Comparison of ENCODE assay signal across 21 cellular contexts in the genomic region with DNA sequence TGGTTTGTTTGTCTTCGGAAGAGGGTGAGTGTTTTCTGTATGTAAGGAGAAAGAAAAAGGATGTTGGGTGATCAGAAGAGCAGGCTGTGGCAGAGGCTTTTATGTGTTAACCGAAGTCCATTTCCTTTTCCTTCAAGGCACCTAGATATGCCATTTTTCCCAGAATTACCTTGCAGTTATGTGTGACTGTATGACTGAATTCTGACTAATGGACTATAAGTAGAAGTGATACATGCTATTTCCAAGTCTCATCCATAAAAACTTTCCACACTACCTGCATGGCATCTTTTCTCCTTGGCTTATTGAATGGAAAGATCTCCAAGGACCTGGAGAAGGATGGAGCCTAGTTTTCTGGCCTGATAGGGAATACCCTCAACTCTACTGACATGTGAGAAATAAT. TPM values are rescaled to one million over a fixed set of nuclear protein-coding genes. Genes with fewer than 3 reads are reported as not detected.
DNase-seq lines count a peak whose midpoint lies in the region; ATAC-seq, FAIRE-seq and TF ChIP-seq lines count a peak whose summit lies in the region.
"Had no signal": no experiment of that assay in that cellular context is flagged by ENCODE, and none has a peak within 500 bp of the region (broad histone marks: within the 10 kb centered on the region; RNA-seq: fewer than 3 reads in every experiment).

No MANE protein-coding gene starts in this region.

- POLR2A ChIA-PET in PC-3 (lab: Charles Lee; ENCODE audit: unreplicated experiment), result no interaction called here

- H3K79me2 ChIP-seq in GM23248 (ENCODE audit: insufficient read depth) (no peaks in the 10 kb centered on the region), PC-3 (ENCODE audit: low read length) (no peaks in the 10 kb centered on the region)

- 94 to 98% methylated on average over 2 of the region's 2 CpGs for WGBS in GM23248 (ENCODE audit: low coverage in 1 of 2, low lambda C conversion rate in 2 of 2, missing lambda C conversion rate in 2 of 2), 2 experiments
- WGBS in stomach, 5 donors, result 86 to 97% (median 94%) methylated on average over 2 of the region's 2 CpGs

- no peak for TF ChIP-seq POLR2A in GM12892 (IDR thresholded peaks at IDR 0.05; ENCODE audit: low read depth, low read length)
- no peak for TF ChIP-seq POLR2A in stomach (IDR thresholded peaks at IDR 0.05)

- H3K4me3 ChIP-seq in GM23248 (no peak overlapping the region), PC-3 (ENCODE audit: low read length) (no peak overlapping the region), stomach (no peak overlapping the region)
- H3K4me3 ChIP-seq: BLaER1 treated with 17β-estradiol and CSF1 and Interleukin-3, amounts not matched to agents 10 nM and 100 nM had no signal

- no peak for FAIRE-seq in GM12892 (lab: Jason Lieb, UNC)
- FAIRE-seq: G401.6, GM12891, GM18507, HepG2 had no signal

- H3K27me3 ChIP-seq in GM23248 (replicated peaks; ENCODE audit: insufficient read depth) (no peaks in the 10 kb centered on the region), PC-3 (ENCODE audit: low read length) (no peaks in the 10 kb centered on the region), foreskin keratinocyte (peaks cover 2% of the 10 kb centered on the region), stomach (no peaks in the 10 kb centered on the region)
- H3K27me3 ChIP-seq: BLaER1 treated with 17β-estradiol and CSF1 and Interleukin-3, amounts not matched to agents 10 nM and 100 nM had no signal

- no peaks in the 10 kb centered on the region for H3K9me3 Mint-ChIP-seq in chondrocyte (ENCODE audit: low read depth)
- H3K9me3 Mint-ChIP-seq: CD8-positive, alpha-beta T cell; IgD-negative memory B cell had no signal

- H3K9me2 ChIP-seq in GM23248 (ENCODE audit: insufficient read depth), result no peaks in the 10 kb centered on the region
- H3K9me2 ChIP-seq in PC-3 (replicated peaks; ENCODE audit: low read length), result no peaks in the 10 kb centered on the region

- TF ChIP-seq EP300 in stomach (IDR thresholded peaks at IDR 0.05), result no peak

- CTCF ChIA-PET in PC-3 (lab: Charles Lee), result no interaction called here

- peaks cover 10% of the 10 kb centered on the region for H3K27me3 Mint-ChIP-seq in chondrocyte (ENCODE audit: low read depth)

- H3F3A ChIP-seq in GM23248 (ENCODE audit: insufficient read depth) (no peaks in the 10 kb centered on the region), PC-3 (ENCODE audit: low read length, unreplicated experiment) (no peaks in the 10 kb centered on the region)

- H3K9me3 ChIP-seq in GM23248 (ENCODE audit: low read depth) (no peaks in the 10 kb centered on the region), PC-3 (ENCODE audit: low read length) (no peaks in the 10 kb centered on the region), stomach (no peaks in the 10 kb centered on the region)
- H3K9me3 ChIP-seq: BLaER1 treated with 17β-estradiol and CSF1 and Interleukin-3, amounts not matched to agents 10 nM and 100 nM had no signal

- no peak overlapping the region for H3K4me2 ChIP-seq in GM23248 (ENCODE audit: unreplicated experiment)
- no peak overlapping the region for H3K4me2 ChIP-seq in PC-3 (ENCODE audit: low read length)
- H3K4me2 ChIP-seq: BLaER1 treated with 17β-estradiol and CSF1 and Interleukin-3, amounts not matched to agents 10 nM and 100 nM had no signal

- intact Hi-C loops in PC-3 (cut with micrococcal nuclease), result no loop called here
- intact Hi-C loops in stomach (cut with DNase I; ENCODE audit: low total_unique reads), result no loop called here

- no peaks in the 10 kb centered on the region for H3K4me1 ChIP-seq in GM23248 (ENCODE audit: insufficient read depth)
- H3K4me1 ChIP-seq in PC-3 (ENCODE audit: insufficient read depth, low read length), result no peaks in the 10 kb centered on the region
- H3K4me1 ChIP-seq in foreskin keratinocyte, result no peaks in the 10 kb centered on the region
- H3K4me1 ChIP-seq in stomach, result no peaks in the 10 kb centered on the region

- no peaks in the 10 kb centered on the region for H3K4me1 Mint-ChIP-seq in chondrocyte (ENCODE audit: low read depth)
- H3K4me1 Mint-ChIP-seq: B cell, IgD-negative memory B cell had no signal

- no TSS peak for BruUV-seq in PC-3 (replicated peaks; lab: Mats Ljungman, UMichigan)

- H3K9ac ChIP-seq in GM23248, result no peak overlapping the region
- H3K9ac ChIP-seq in PC-3 (ENCODE audit: low read length), result no peak overlapping the region
- H3K9ac ChIP-seq: BLaER1 treated with 17β-estradiol and CSF1 and Interleukin-3, amounts not matched to agents 10 nM and 100 nM had no signal

- H3K36me3 ChIP-seq in GM23248 (ENCODE audit: low read depth) (no peaks in the 10 kb centered on the region), PC-3 (ENCODE audit: low read depth, low read length) (no peaks in the 10 kb centered on the region), stomach (no peaks in the 10 kb centered on the region)
- H3K36me3 ChIP-seq: BLaER1 treated with 17β-estradiol and CSF1 and Interleukin-3, amounts not matched to agents 10 nM and 100 nM had no signal

- H4K20me1 ChIP-seq in GM23248 (ENCODE audit: insufficient read depth) (no peaks in the 10 kb centered on the region), PC-3 (ENCODE audit: low read length) (no peaks in the 10 kb centered on the region)
- H4K20me1 ChIP-seq: BLaER1 treated with 17β-estradiol and CSF1 and Interleukin-3, amounts not matched to agents 10 nM and 100 nM had no signal

- no peak overlapping the region for H3K4me3 Mint-ChIP-seq in chondrocyte (ENCODE audit: unreplicated experiment)
- H3K4me3 Mint-ChIP-seq: B cell; CD8-positive, alpha-beta T cell; IgD-negative memory B cell had no signal

- no peaks in the 10 kb centered on the region for H3K36me3 Mint-ChIP-seq in chondrocyte (ENCODE audit: low read depth)
- H3K36me3 Mint-ChIP-seq: CD8-positive, alpha-beta T cell; IgD-negative memory B cell had no signal

- no peak overlapping the region for H3K27ac Mint-ChIP-seq in chondrocyte (ENCODE audit: unreplicated experiment)
- H3K27ac Mint-ChIP-seq: B cell; CD8-positive, alpha-beta T cell; IgD-negative memory B cell had no signal

- TF ChIP-seq CTCF in PC-3 (conservative IDR thresholded peaks at IDR 0.05; ENCODE audit: low read depth, low read length), result no peak
- no peak for TF ChIP-seq CTCF in foreskin keratinocyte (conservative IDR thresholded peaks at IDR 0.05)
- TF ChIP-seq CTCF in stomach (IDR thresholded peaks at IDR 0.05), result no peak
- no peak for TF ChIP-seq CTCF in chondrocyte (IDR thresholded peaks at IDR 0.05)

- DNase-seq in GM23248 (peak; percentile 20), PC-3 (peak; percentile 23), foreskin keratinocyte (peak; percentile 13 to 44), GM12892 (ENCODE audit: insufficient read length) (no peak), stomach (no peak), chondrocyte (ENCODE audit: low spot score) (no peak)
- DNase-seq: CD8-positive, alpha-beta T cell; DMS 273 treated with DMSO at 0.1 percent for 48 hours; DMS53; DND-41; EL; HCEC 1CT; KBM-7 had no signal

- ATAC-seq in PC-3 (no peak), foreskin keratinocyte (peak; percentile 53)
- ATAC-seq: CD8-positive, alpha-beta T cell; HepG2 had no signal

- in situ Hi-C loops in GM23248 (cut with MboI), result no loop called here

- H3K27ac ChIP-seq in GM23248 (no peak overlapping the region), PC-3 (ENCODE audit: low read length) (no peak overlapping the region), foreskin keratinocyte (no peak overlapping the region), stomach (no peak overlapping the region)
- H3K27ac ChIP-seq: BLaER1 treated with 17β-estradiol and CSF1 and Interleukin-3, amounts not matched to agents 10 nM and 100 nM; HL-60 had no signal

- H2AFZ ChIP-seq in GM23248 (no peak overlapping the region), PC-3 (ENCODE audit: low read length) (0 out of 2 replicates have a peak overlapping the region, but pooled peaks have one; percentile 18)

RNA-seq across cellular contexts. Expression of a gene that starts 10.6 kb away (rescaled TPM):
- total RNA-seq in GM23248 (2014; rRNA removed; shearing (Covaris generic)), result 102 and 127 TPM in 2 replicates
- polyA plus RNA-seq in GM23248 (2016; fragmentation: Nextera tagmentation; extraction: Ambion mirVana), result 205 TPM in 2 replicates
- total RNA-seq in PC-3 (2014; rRNA removed), result 59.8 and 72.6 TPM in 2 replicates
- total RNA-seq in foreskin keratinocyte, result 114 and 120 TPM in 2 replicates
- polyA plus RNA-seq in foreskin keratinocyte, result 140 and 141 TPM in 2 replicates
- 121 TPM for polyA plus RNA-seq in GM12892 (2012; ENCODE audit: missing spikeins)
- 10 to 100 TPM in 4 of 5 donors, 1 to 10 TPM in 1; 8.7 to 94.6 (median 69.0) TPM for total RNA-seq in stomach
- polyA plus RNA-seq in stomach, result 100 to 1,000 TPM in 1 of 3 donors, 10 to 100 TPM in 2; 96.1 to 103 (median 99.3) TPM
- total RNA-seq in chondrocyte, result 66.9 to 71.8 TPM (median 70.6 TPM) in 3 replicates

Comparison
In these comparisons a context has a peak if more than half of its experiments do, and no peak if none do; other contexts are left out.
1. DNase-seq: peak in GM23248 (single experiment), PC-3 (single experiment) and foreskin keratinocyte (2 of 2); none in GM12892 (single experiment), stomach (single experiment) and chondrocyte (single experiment).